In the genomic region with DNA sequence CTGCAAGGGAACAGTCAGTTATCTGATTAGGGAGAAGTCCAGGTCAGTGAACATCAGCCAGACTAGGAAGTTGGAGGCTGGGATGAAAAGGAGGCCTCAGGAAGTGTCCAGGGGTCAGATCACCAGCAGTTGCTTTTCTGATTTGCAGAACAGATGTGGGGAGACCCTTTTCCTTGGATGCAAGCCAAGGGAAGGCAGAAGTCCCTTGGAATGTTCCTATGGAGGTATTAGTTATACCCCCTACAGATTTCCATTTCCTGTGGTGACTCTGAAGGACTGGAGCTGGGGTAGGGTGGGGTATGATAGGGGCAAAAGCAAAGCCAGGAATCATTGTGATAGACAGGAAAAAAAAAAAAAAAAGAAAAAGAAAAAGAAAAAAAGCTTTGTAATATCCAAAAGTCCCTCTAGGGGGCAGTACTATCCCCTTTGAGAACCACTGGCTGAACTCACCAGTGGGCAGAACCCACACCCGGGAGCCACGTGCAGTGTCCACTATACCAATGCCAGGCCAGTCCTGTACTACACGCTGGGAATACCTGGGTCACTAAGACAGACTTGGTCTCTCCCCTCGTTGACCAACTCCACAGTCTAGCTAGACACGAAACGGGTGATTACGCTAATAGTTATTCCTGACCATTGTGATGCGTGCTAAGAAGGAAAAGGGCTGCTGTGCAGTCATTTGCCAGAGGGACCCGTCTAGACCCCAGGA, we compare ENCODE assay signal across 1 cellular context.
TF ChIP-seq lines count a peak whose summit lies in the region.

No MANE protein-coding gene starts in this region.

TF ChIP-seq in H1, 55 proteins besides CTCF, POLR2A, EP300 and RAD21 (continued from another document):
- TF ChIP-seq, protein P1, sequence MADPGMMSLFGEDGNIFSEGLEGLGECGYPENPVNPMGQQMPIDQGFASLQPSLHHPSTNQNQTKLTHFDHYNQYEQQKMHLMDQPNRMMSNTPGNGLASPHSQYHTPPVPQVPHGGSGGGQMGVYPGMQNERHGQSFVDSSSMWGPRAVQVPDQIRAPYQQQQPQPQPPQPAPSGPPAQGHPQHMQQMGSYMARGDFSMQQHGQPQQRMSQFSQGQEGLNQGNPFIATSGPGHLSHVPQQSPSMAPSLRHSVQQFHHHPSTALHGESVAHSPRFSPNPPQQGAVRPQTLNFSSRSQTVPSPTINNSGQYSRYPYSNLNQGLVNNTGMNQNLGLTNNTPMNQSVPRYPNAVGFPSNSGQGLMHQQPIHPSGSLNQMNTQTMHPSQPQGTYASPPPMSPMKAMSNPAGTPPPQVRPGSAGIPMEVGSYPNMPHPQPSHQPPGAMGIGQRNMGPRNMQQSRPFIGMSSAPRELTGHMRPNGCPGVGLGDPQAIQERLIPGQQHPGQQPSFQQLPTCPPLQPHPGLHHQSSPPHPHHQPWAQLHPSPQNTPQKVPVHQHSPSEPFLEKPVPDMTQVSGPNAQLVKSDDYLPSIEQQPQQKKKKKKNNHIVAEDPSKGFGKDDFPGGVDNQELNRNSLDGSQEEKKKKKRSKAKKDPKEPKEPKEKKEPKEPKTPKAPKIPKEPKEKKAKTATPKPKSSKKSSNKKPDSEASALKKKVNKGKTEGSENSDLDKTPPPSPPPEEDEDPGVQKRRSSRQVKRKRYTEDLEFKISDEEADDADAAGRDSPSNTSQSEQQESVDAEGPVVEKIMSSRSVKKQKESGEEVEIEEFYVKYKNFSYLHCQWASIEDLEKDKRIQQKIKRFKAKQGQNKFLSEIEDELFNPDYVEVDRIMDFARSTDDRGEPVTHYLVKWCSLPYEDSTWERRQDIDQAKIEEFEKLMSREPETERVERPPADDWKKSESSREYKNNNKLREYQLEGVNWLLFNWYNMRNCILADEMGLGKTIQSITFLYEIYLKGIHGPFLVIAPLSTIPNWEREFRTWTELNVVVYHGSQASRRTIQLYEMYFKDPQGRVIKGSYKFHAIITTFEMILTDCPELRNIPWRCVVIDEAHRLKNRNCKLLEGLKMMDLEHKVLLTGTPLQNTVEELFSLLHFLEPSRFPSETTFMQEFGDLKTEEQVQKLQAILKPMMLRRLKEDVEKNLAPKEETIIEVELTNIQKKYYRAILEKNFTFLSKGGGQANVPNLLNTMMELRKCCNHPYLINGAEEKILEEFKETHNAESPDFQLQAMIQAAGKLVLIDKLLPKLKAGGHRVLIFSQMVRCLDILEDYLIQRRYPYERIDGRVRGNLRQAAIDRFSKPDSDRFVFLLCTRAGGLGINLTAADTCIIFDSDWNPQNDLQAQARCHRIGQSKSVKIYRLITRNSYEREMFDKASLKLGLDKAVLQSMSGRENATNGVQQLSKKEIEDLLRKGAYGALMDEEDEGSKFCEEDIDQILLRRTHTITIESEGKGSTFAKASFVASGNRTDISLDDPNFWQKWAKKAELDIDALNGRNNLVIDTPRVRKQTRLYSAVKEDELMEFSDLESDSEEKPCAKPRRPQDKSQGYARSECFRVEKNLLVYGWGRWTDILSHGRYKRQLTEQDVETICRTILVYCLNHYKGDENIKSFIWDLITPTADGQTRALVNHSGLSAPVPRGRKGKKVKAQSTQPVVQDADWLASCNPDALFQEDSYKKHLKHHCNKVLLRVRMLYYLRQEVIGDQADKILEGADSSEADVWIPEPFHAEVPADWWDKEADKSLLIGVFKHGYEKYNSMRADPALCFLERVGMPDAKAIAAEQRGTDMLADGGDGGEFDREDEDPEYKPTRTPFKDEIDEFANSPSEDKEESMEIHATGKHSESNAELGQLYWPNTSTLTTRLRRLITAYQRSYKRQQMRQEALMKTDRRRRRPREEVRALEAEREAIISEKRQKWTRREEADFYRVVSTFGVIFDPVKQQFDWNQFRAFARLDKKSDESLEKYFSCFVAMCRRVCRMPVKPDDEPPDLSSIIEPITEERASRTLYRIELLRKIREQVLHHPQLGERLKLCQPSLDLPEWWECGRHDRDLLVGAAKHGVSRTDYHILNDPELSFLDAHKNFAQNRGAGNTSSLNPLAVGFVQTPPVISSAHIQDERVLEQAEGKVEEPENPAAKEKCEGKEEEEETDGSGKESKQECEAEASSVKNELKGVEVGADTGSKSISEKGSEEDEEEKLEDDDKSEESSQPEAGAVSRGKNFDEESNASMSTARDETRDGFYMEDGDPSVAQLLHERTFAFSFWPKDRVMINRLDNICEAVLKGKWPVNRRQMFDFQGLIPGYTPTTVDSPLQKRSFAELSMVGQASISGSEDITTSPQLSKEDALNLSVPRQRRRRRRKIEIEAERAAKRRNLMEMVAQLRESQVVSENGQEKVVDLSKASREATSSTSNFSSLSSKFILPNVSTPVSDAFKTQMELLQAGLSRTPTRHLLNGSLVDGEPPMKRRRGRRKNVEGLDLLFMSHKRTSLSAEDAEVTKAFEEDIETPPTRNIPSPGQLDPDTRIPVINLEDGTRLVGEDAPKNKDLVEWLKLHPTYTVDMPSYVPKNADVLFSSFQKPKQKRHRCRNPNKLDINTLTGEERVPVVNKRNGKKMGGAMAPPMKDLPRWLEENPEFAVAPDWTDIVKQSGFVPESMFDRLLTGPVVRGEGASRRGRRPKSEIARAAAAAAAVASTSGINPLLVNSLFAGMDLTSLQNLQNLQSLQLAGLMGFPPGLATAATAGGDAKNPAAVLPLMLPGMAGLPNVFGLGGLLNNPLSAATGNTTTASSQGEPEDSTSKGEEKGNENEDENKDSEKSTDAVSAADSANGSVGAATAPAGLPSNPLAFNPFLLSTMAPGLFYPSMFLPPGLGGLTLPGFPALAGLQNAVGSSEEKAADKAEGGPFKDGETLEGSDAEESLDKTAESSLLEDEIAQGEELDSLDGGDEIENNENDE (IDR thresholded peaks at IDR 0.05; ENCODE audit: insufficient replicate concordance, low read length) = no peak
- TF ChIP-seq TAF7 (optimal IDR thresholded peaks at IDR 0.05; ENCODE audit: borderline replicate concordance, low read depth, low read length) (no peak), HDAC2 (IDR thresholded peaks at IDR 0.05; ENCODE audit: borderline replicate concordance in 1 of 2, low read depth in 2 of 2, low read length in 2 of 2) (peak in 1 of 2 experiments; percentile 28; a peak in 1 of 4 replicates), SRF (IDR thresholded peaks at IDR 0.05; ENCODE audit: low read depth, low read length) (no peak), CTBP2 (IDR thresholded peaks at IDR 0.05; ENCODE audit: borderline replicate concordance, insufficient read depth, insufficient read length, low read length) (no peak), NANOG (IDR thresholded peaks at IDR 0.05; ENCODE audit: insufficient read depth, low read depth, low read length, poor library complexity, severe bottlenecking) (no peak), CREB1 (IDR thresholded peaks at IDR 0.05) (no peak), MAFK (IDR thresholded peaks at IDR 0.05; ENCODE audit: low read depth, low read length) (no peak), BCL11A (IDR thresholded peaks at IDR 0.05; ENCODE audit: low read depth in 2 of 2, low read length in 2 of 2) (no peak), TBP (IDR thresholded peaks at IDR 0.05; ENCODE audit: low read depth, low read length) (no peak), KDM1A (IDR thresholded peaks at IDR 0.05; ENCODE audit: borderline replicate concordance, low read length) (no peak), POLR2AphosphoS5 (IDR thresholded peaks at IDR 0.05; ENCODE audit: low read depth, low read length) (peak; percentile 86), SIN3A (conservative IDR thresholded peaks at IDR 0.05 in 1 of 2, IDR thresholded peaks at IDR 0.05 in 1 of 2; ENCODE audit: low read depth in 1 of 2, low read length in 2 of 2) (no peak), CHD2 (IDR thresholded peaks at IDR 0.05; ENCODE audit: low read length) (no peak), JUND (IDR thresholded peaks at IDR 0.05; ENCODE audit: low read length) (0 out of 2 replicates have a peak, but pooled peaks have one; percentile 13), ZNF274 (IDR thresholded peaks at IDR 0.05; ENCODE audit: borderline replicate concordance, extremely low read depth, low read length) (no peak), SP4 (IDR thresholded peaks at IDR 0.05; ENCODE audit: low read length) (no peak), RXRA (IDR thresholded peaks at IDR 0.05; ENCODE audit: insufficient read depth, low read depth, low read length) (no peak), KDM5A (IDR thresholded peaks at IDR 0.05; ENCODE audit: low read length) (no peak), SP1 (IDR thresholded peaks at IDR 0.05; ENCODE audit: low read depth, low read length) (no peak), CHD1 (IDR thresholded peaks at IDR 0.05; ENCODE audit: low read depth, low read length) (no peak), TAF1 (IDR thresholded peaks at IDR 0.05; ENCODE audit: low read depth, low read length) (no peak), TCF12 (IDR thresholded peaks at IDR 0.05; ENCODE audit: low read depth, low read length) (0 out of 2 replicates have a peak, but pooled peaks have one; percentile 59), GTF2F1 (IDR thresholded peaks at IDR 0.05; ENCODE audit: borderline replicate concordance, low read depth, low read length) (no peak), RNF2 (IDR thresholded peaks at IDR 0.05; ENCODE audit: borderline replicate concordance, low read depth, low read length, missing control alignments, poor library complexity, severe bottlenecking) (no peak), BRCA1 (IDR thresholded peaks at IDR 0.05; ENCODE audit: low read depth, low read length) (no peak), SUZ12 (IDR thresholded peaks at IDR 0.05; ENCODE audit: low read length) (no peak), EGR1 (IDR thresholded peaks at IDR 0.05; ENCODE audit: borderline replicate concordance, low read depth, low read length) (no peak), BACH1 (IDR thresholded peaks at IDR 0.05; ENCODE audit: low read length) (peak; percentile 52; the same call in 1 of the 2 replicates), RBBP5 (IDR thresholded peaks at IDR 0.05; ENCODE audit: borderline replicate concordance, low read depth, low read length) (no peak), POU5F1 (IDR thresholded peaks at IDR 0.05; ENCODE audit: low read depth, low read length) (peak; percentile 89)
- TF ChIP-seq, protein P2, sequence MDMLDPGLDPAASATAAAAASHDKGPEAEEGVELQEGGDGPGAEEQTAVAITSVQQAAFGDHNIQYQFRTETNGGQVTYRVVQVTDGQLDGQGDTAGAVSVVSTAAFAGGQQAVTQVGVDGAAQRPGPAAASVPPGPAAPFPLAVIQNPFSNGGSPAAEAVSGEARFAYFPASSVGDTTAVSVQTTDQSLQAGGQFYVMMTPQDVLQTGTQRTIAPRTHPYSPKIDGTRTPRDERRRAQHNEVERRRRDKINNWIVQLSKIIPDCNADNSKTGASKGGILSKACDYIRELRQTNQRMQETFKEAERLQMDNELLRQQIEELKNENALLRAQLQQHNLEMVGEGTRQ (IDR thresholded peaks at IDR 0.05; ENCODE audit: low read length) = no peak
- TF ChIP-seq, protein P3, sequence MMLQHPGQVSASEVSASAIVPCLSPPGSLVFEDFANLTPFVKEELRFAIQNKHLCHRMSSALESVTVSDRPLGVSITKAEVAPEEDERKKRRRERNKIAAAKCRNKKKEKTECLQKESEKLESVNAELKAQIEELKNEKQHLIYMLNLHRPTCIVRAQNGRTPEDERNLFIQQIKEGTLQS (IDR thresholded peaks at IDR 0.05; ENCODE audit: insufficient read depth, low read depth, low read length) = no peak
- TF ChIP-seq, protein P4, sequence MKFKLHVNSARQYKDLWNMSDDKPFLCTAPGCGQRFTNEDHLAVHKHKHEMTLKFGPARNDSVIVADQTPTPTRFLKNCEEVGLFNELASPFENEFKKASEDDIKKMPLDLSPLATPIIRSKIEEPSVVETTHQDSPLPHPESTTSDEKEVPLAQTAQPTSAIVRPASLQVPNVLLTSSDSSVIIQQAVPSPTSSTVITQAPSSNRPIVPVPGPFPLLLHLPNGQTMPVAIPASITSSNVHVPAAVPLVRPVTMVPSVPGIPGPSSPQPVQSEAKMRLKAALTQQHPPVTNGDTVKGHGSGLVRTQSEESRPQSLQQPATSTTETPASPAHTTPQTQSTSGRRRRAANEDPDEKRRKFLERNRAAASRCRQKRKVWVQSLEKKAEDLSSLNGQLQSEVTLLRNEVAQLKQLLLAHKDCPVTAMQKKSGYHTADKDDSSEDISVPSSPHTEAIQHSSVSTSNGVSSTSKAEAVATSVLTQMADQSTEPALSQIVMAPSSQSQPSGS (IDR thresholded peaks at IDR 0.05; ENCODE audit: low read length) = no peak
